ENCODE assay signal across 14 cellular contexts in the genomic region with DNA sequence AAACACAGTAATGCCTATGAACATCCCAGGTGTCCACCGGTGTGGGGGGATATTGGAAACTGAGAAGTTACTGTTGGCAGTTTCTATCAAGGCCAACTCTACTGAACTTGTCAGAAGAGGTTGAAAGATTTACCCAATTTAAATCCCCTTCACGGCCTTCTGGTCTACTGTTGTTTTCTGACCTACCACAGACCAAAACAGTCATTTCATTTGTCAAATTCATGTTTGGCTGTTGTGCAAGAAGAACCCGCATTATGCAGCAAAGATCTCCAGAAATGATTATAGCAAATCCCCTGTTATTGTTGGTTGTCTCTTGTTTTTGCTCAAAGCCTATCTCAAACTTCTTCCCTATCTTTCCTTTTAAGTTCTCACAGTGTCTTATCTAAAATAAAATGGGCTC.
"Had no signal": no experiment of that assay in that cellular context is flagged by ENCODE, and none has a peak within 500 bp of the region (broad histone marks: within the 10 kb centered on the region; RNA-seq: fewer than 3 reads in every experiment).

No MANE protein-coding gene starts in this region.

- H3K4me3 Mint-ChIP-seq: activated naive CD8-positive, alpha-beta T cell treated with anti-CD3 and anti-CD28 coated beads for 36 hours; natural killer cell; WTC11 had no signal

- H3K4me3 ChIP-seq: lower lobe of right lung, psoas muscle, right atrium auricular region, thyroid gland had no signal

- H3K9me3 Mint-ChIP-seq: natural killer cell had no signal

- H3K36me3 ChIP-seq: lower lobe of right lung, right atrium auricular region, thyroid gland had no signal

- H3K36me3 Mint-ChIP-seq: activated naive CD8-positive, alpha-beta T cell treated with anti-CD3 and anti-CD28 coated beads for 36 hours; natural killer cell had no signal

- H3K27me3 Mint-ChIP-seq: activated naive CD8-positive, alpha-beta T cell treated with anti-CD3 and anti-CD28 coated beads for 36 hours had no signal

- H3K4me1 ChIP-seq: lower lobe of right lung, psoas muscle, right atrium auricular region, thyroid gland had no signal

- H3K27ac Mint-ChIP-seq: activated naive CD8-positive, alpha-beta T cell treated with anti-CD3 and anti-CD28 coated beads for 36 hours; natural killer cell; WTC11 had no signal

- DNase-seq: activated CD4-positive, alpha-beta T cell treated with anti-CD3 and anti-CD28 coated beads, Interleukin-2, amount 50 U/mL, for 48 hours; activated naive CD4-positive, alpha-beta T cell treated with Interleukin-2 at 50 U/mL for 16 hours; activated naive CD8-positive, alpha-beta T cell treated with anti-CD3 and anti-CD28 coated beads for 36 hours; activated T-cell treated with anti-CD3 and anti-CD28 coated beads, Interleukin-2, amount 50 U/mL, for 48 hours; amniotic stem cell; foreskin fibroblast; lower lobe of right lung; natural killer cell; psoas muscle; stimulated activated CD4-positive, alpha-beta T cell treated with anti-CD3 and anti-CD28 coated beads, Interleukin-4, amount 100 ng/mL, for 24 hours; stimulated activated naive CD8-positive, alpha-beta T cell treated with anti-CD3 and anti-CD28 coated beads, Interleukin-15, Interleukin-2, amounts not matched to agents 100 U/mL and 50 U/mL, for 24 hours; thyroid gland had no signal

- H3K27ac ChIP-seq: lower lobe of right lung, psoas muscle, right atrium auricular region, thyroid gland had no signal

- H3K9me3 ChIP-seq: lower lobe of right lung, psoas muscle, right atrium auricular region, thyroid gland had no signal

- H3K4me1 Mint-ChIP-seq: activated naive CD8-positive, alpha-beta T cell treated with anti-CD3 and anti-CD28 coated beads for 36 hours; natural killer cell; WTC11 had no signal

- H3K27me3 ChIP-seq: right atrium auricular region, thyroid gland had no signal
